Comparison of ENCODE assay signal across 21 cellular contexts in the genomic region with DNA sequence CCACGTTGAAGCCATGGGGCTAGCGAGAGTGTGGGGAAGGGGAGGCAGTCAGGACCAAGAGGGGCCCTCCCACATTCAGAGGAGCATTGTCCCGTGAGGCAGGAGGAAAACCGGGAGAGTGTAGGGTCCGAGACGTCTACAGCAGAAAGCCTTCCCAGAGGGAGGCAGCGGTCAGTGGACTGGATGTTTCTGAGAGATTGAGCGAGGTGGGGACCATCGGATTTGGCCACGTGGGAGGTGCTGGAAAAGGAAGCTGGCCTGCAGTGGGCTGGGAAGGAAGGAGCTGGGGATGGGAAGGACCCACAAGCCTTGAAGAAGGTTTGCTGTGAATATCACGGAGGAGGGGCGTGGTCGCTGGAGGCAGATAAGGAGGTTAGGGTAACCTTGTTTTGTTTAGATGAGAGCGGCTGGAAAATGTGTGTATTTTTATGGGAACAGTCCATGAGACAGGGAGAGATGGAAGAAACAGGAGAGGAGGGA. TPM values are rescaled to one million over a fixed set of nuclear protein-coding genes. Genes with fewer than 3 reads are reported as not detected.
DNase-seq lines count a peak whose midpoint lies in the region; ATAC-seq and TF ChIP-seq lines count a peak whose summit lies in the region.
"Had no signal": no experiment of that assay in that cellular context is flagged by ENCODE, and none has a peak within 500 bp of the region (broad histone marks: within the 10 kb centered on the region; RNA-seq: fewer than 3 reads in every experiment).

No MANE protein-coding gene starts in this region.

- CTCF ChIA-PET in activated CD4-positive, alpha-beta memory T cell treated with anti-CD3 and anti-CD28 coated beads, Interleukin-2, amount 10 ng/mL, durations not matched to agents 7 days and 5 days (lab: Charles Lee): interaction anchor here (1.1 to 1.4 kb wide), 2 partner anchors 26 to 39 kb away, joined by 3 to 4 read pairs; no protein-coding TSS in a partner anchor
- CTCF ChIA-PET in activated CD4-positive, alpha-beta memory T cell treated with anti-CD3 and anti-CD28 coated beads for 36 hours (lab: Charles Lee): interaction anchor here (1.5 kb wide), 1 partner anchor 27 kb away, joined by 5 read pairs; no protein-coding TSS in a partner anchor
- CTCF ChIA-PET in HEK293 (lab: Yijun Ruan, JAX): interaction anchor here (0.6 to 1.4 kb wide), 4 partner anchors 18 to 918 kb away, joined by 3 read pairs; no protein-coding TSS in a partner anchor
- CTCF ChIA-PET in WTC11 (lab: Charles Lee): interaction anchor here (1.3 kb wide), 2 partner anchors 21 to 61 kb away, joined by 3 to 5 read pairs; no protein-coding TSS in a partner anchor

- POLR2A ChIA-PET in activated CD4-positive, alpha-beta memory T cell treated with anti-CD3 and anti-CD28 coated beads, Interleukin-2, amount 10 ng/mL, durations not matched to agents 7 days and 5 days (lab: Charles Lee): interaction anchor here (0.5 to 1.5 kb wide), 3 partner anchors 27 to 1077 kb away, joined by 3 to 7 read pairs (median 3); no protein-coding TSS in a partner anchor
- POLR2A ChIA-PET in activated CD4-positive, alpha-beta memory T cell treated with anti-CD3 and anti-CD28 coated beads for 36 hours (lab: Charles Lee): no interaction called here
- POLR2A ChIA-PET in HEK293 (lab: Yijun Ruan, JAX): no interaction called here
- POLR2A ChIA-PET in WTC11 (lab: Charles Lee): no interaction called here

- no peak overlapping the region for H3K4me3 Mint-ChIP-seq in activated CD4-positive, alpha-beta memory T cell treated with anti-CD3 and anti-CD28 coated beads, Interleukin-2, amount 10 ng/mL, durations not matched to agents 7 days and 5 days
- H3K4me3 Mint-ChIP-seq in activated CD4-positive, alpha-beta memory T cell treated with anti-CD3 and anti-CD28 coated beads for 36 hours: no peak overlapping the region
- peak overlapping the region; percentile 34 for H3K4me3 Mint-ChIP-seq in activated T-helper 17 cell treated with anti-CD3 and anti-CD28 coated beads, Interleukin-2, amount 50 U/mL, for 72 hours
- H3K4me3 Mint-ChIP-seq in osteocyte (ENCODE audit: unreplicated experiment): no peak overlapping the region
- H3K4me3 Mint-ChIP-seq in WTC11: no peak overlapping the region
- H3K4me3 Mint-ChIP-seq: activated naive CD4-positive, alpha-beta T cell treated with anti-CD3 and anti-CD28 coated beads, Interleukin-2, amount 10 ng/mL, durations not matched to agents 7 days and 5 days; CD4-positive, alpha-beta T cell; memory B cell; stimulated activated memory B cell treated with anti-CD40 and anti-IgM and Interleukin-4, amounts not matched to agents 10 μg/mL and 1 μg/mL and 100 μg/mL, for 72 hours had no signal

- no peaks in the 10 kb centered on the region for H3K9me3 Mint-ChIP-seq in activated CD4-positive, alpha-beta memory T cell treated with anti-CD3 and anti-CD28 coated beads, Interleukin-2, amount 10 ng/mL, durations not matched to agents 7 days and 5 days
- H3K9me3 Mint-ChIP-seq in activated CD4-positive, alpha-beta memory T cell treated with anti-CD3 and anti-CD28 coated beads for 36 hours: no peaks in the 10 kb centered on the region
- no peaks in the 10 kb centered on the region for H3K9me3 Mint-ChIP-seq in activated T-helper 17 cell treated with anti-CD3 and anti-CD28 coated beads, Interleukin-2, amount 50 U/mL, for 72 hours
- H3K9me3 Mint-ChIP-seq in osteocyte (ENCODE audit: unreplicated experiment) (no peaks in the 10 kb centered on the region), WTC11 (no peaks in the 10 kb centered on the region)
- H3K9me3 Mint-ChIP-seq: activated naive CD4-positive, alpha-beta T cell treated with anti-CD3 and anti-CD28 coated beads, Interleukin-2, amount 10 ng/mL, durations not matched to agents 7 days and 5 days; CD4-positive, alpha-beta T cell; memory B cell; stimulated activated memory B cell treated with anti-CD40 and anti-IgM and Interleukin-4, amounts not matched to agents 10 μg/mL and 1 μg/mL and 100 μg/mL, for 72 hours had no signal

- no peaks in the 10 kb centered on the region for H3K9me3 ChIP-seq in HEK293 (ENCODE audit: control insufficient read depth, insufficient read depth, low read depth, low read length)
- H3K9me3 ChIP-seq: upper lobe of left lung had no signal

- H3K4me1 ChIP-seq in HEK293 (ENCODE audit: control insufficient read depth, insufficient read depth, low read length): peaks cover 22% of the 10 kb centered on the region
- H3K4me1 ChIP-seq: upper lobe of left lung had no signal

- TF ChIP-seq CTCF in HEK293 (tag by site-specific recombination; IDR thresholded peaks at IDR 0.05) (no peak), osteocyte (IDR thresholded peaks at IDR 0.05) (no peak), WTC11 (IDR thresholded peaks at IDR 0.05) (no peak)

- no peak overlapping the region for H3K4me3 ChIP-seq in HEK293 (ENCODE audit: low read depth, low read length)
- H3K4me3 ChIP-seq: upper lobe of left lung had no signal

- no peaks in the 10 kb centered on the region for H3K36me3 Mint-ChIP-seq in activated CD4-positive, alpha-beta memory T cell treated with anti-CD3 and anti-CD28 coated beads, Interleukin-2, amount 10 ng/mL, durations not matched to agents 7 days and 5 days (ENCODE audit: low read depth)
- H3K36me3 Mint-ChIP-seq in activated CD4-positive, alpha-beta memory T cell treated with anti-CD3 and anti-CD28 coated beads for 36 hours: no peaks in the 10 kb centered on the region
- no peaks in the 10 kb centered on the region for H3K36me3 Mint-ChIP-seq in activated T-helper 17 cell treated with anti-CD3 and anti-CD28 coated beads, Interleukin-2, amount 50 U/mL, for 72 hours (ENCODE audit: low read depth)
- H3K36me3 Mint-ChIP-seq in osteocyte (ENCODE audit: unreplicated experiment): no peaks in the 10 kb centered on the region
- no peaks in the 10 kb centered on the region for H3K36me3 Mint-ChIP-seq in WTC11
- H3K36me3 Mint-ChIP-seq: activated naive CD4-positive, alpha-beta T cell treated with anti-CD3 and anti-CD28 coated beads, Interleukin-2, amount 10 ng/mL, durations not matched to agents 7 days and 5 days; memory B cell; stimulated activated memory B cell treated with anti-CD40 and anti-IgM and Interleukin-4, amounts not matched to agents 10 μg/mL and 1 μg/mL and 100 μg/mL, for 72 hours had no signal

- no peak overlapping the region for H3K27ac ChIP-seq in HEK293 (ENCODE audit: extremely low read depth, low read depth, low read length)
- H3K27ac ChIP-seq: upper lobe of left lung had no signal

- H3K4me1 Mint-ChIP-seq in activated CD4-positive, alpha-beta memory T cell treated with anti-CD3 and anti-CD28 coated beads, Interleukin-2, amount 10 ng/mL, durations not matched to agents 7 days and 5 days: peaks cover 55% of the 10 kb centered on the region
- H3K4me1 Mint-ChIP-seq in activated CD4-positive, alpha-beta memory T cell treated with anti-CD3 and anti-CD28 coated beads for 36 hours (ENCODE audit: low read depth): peaks cover 34% of the 10 kb centered on the region
- peaks cover 32% of the 10 kb centered on the region for H3K4me1 Mint-ChIP-seq in activated T-helper 17 cell treated with anti-CD3 and anti-CD28 coated beads, Interleukin-2, amount 50 U/mL, for 72 hours
- H3K4me1 Mint-ChIP-seq in osteocyte (ENCODE audit: unreplicated experiment) (peaks cover 27% of the 10 kb centered on the region), WTC11 (peaks cover 21% of the 10 kb centered on the region)
- H3K4me1 Mint-ChIP-seq: memory B cell had no signal

- DNase-seq in activated CD4-positive, alpha-beta memory T cell treated with anti-CD3 and anti-CD28 coated beads, Interleukin-2, amount 10 ng/mL, durations not matched to agents 7 days and 5 days: no peak
- no peak for DNase-seq in activated CD4-positive, alpha-beta memory T cell treated with anti-CD3 and anti-CD28 coated beads for 36 hours
- DNase-seq in osteocyte (ENCODE audit: extremely low spot score, unreplicated experiment): no peak
- DNase-seq in WTC11 (ENCODE audit: low spot score): no peak
- DNase-seq: activated CD4-positive, CD25-positive, alpha-beta regulatory T cell; activated CD8-positive, alpha-beta memory T cell treated with anti-CD3 and anti-CD28 coated beads, Interleukin-2, amount 50 U/mL, for 4 hours; activated naive CD4-positive, alpha-beta T cell treated with anti-CD3 and anti-CD28 coated beads, Interleukin-2, amount 10 ng/mL, durations not matched to agents 7 days and 5 days; CD4-positive, alpha-beta T cell; hypothalamus; NCI-H1048; NCI-H2081; NCI-H446 treated with DMSO at 0.1 percent for 48 hours; Right ventricle myocardium superior; stimulated activated CD4-positive, alpha-beta T cell treated with anti-CD3 and anti-CD28 coated beads, Interleukin-15, amount 100 ng/mL, for 24 hours; upper lobe of left lung had no signal

- no peaks in the 10 kb centered on the region for H3K27me3 Mint-ChIP-seq in activated CD4-positive, alpha-beta memory T cell treated with anti-CD3 and anti-CD28 coated beads, Interleukin-2, amount 10 ng/mL, durations not matched to agents 7 days and 5 days
- peaks cover 15% of the 10 kb centered on the region for H3K27me3 Mint-ChIP-seq in activated CD4-positive, alpha-beta memory T cell treated with anti-CD3 and anti-CD28 coated beads for 36 hours
- no peaks in the 10 kb centered on the region for H3K27me3 Mint-ChIP-seq in activated T-helper 17 cell treated with anti-CD3 and anti-CD28 coated beads, Interleukin-2, amount 50 U/mL, for 72 hours
- H3K27me3 Mint-ChIP-seq in osteocyte (ENCODE audit: unreplicated experiment): no peaks in the 10 kb centered on the region
- H3K27me3 Mint-ChIP-seq in WTC11 (ENCODE audit: low read depth): peaks cover 8% of the 10 kb centered on the region; the same call in 1 of the 2 replicates

- H3K27ac Mint-ChIP-seq in activated CD4-positive, alpha-beta memory T cell treated with anti-CD3 and anti-CD28 coated beads, Interleukin-2, amount 10 ng/mL, durations not matched to agents 7 days and 5 days: peak overlapping the region; percentile 37
- no peak overlapping the region for H3K27ac Mint-ChIP-seq in activated CD4-positive, alpha-beta memory T cell treated with anti-CD3 and anti-CD28 coated beads for 36 hours
- peak overlapping the region; percentile 9 for H3K27ac Mint-ChIP-seq in activated T-helper 17 cell treated with anti-CD3 and anti-CD28 coated beads, Interleukin-2, amount 50 U/mL, for 72 hours
- H3K27ac Mint-ChIP-seq in osteocyte (ENCODE audit: unreplicated experiment): peak overlapping the region; percentile 42
- no peak overlapping the region for H3K27ac Mint-ChIP-seq in WTC11
- H3K27ac Mint-ChIP-seq: activated naive CD4-positive, alpha-beta T cell treated with anti-CD3 and anti-CD28 coated beads, Interleukin-2, amount 10 ng/mL, durations not matched to agents 7 days and 5 days; CD4-positive, alpha-beta T cell; memory B cell; stimulated activated memory B cell treated with anti-CD40 and anti-IgM and Interleukin-4, amounts not matched to agents 10 μg/mL and 1 μg/mL and 100 μg/mL, for 72 hours had no signal

- no peaks in the 10 kb centered on the region for H3K36me3 ChIP-seq in HEK293 (ENCODE audit: control insufficient read depth in 2 of 2, insufficient read depth in 1 of 2, low read length in 2 of 2)
- H3K36me3 ChIP-seq: upper lobe of left lung had no signal

- no peak for ATAC-seq in activated T-helper 17 cell treated with anti-CD3 and anti-CD28 coated beads, Interleukin-2, amount 50 U/mL, for 72 hours (replicated peaks)
- ATAC-seq in GM21526 (IDR thresholded peaks at IDR 0.05; ENCODE audit: low FRiP score, unreplicated experiment) (no peak), WTC11 (no peak), GM18909 (IDR thresholded peaks at IDR 0.05; ENCODE audit: poor library complexity, unreplicated experiment) (no peak)

- intact Hi-C loops in activated CD4-positive, alpha-beta memory T cell treated with anti-CD3 and anti-CD28 coated beads for 36 hours (cut with micrococcal nuclease): no loop called here

RNA-seq across cellular contexts. Expression of a gene that starts 14.2 kb away (rescaled TPM):
- total RNA-seq in activated CD4-positive, alpha-beta memory T cell treated with anti-CD3 and anti-CD28 coated beads, Interleukin-2, amount 10 ng/mL, durations not matched to agents 7 days and 5 days: 10 to 100 TPM; 10.6 to 12.5 TPM
- total RNA-seq in activated CD4-positive, alpha-beta memory T cell treated with anti-CD3 and anti-CD28 coated beads for 36 hours: 10 to 100 TPM in 1 of 2 experiments, 1 to 10 TPM in 1; 7.9 to 11.6 TPM
- total RNA-seq in activated T-helper 17 cell treated with anti-CD3 and anti-CD28 coated beads, Interleukin-2, amount 50 U/mL, for 72 hours: 10 to 100 TPM in 1 of 2 donors, 1 to 10 TPM in 1; 8.3 to 19.9 TPM
- total RNA-seq in osteocyte: 14.5 and 14.8 TPM in 2 replicates
- total RNA-seq in WTC11 (2021): 8.7 to 9.6 TPM (median 9.0 TPM) in 3 replicates

Comparison
In these comparisons a context has a peak if more than half of its experiments do, and no peak if none do; other contexts are left out.
1. H3K27ac Mint-ChIP-seq: peak in activated CD4-positive, alpha-beta memory T cell treated with anti-CD3 and anti-CD28 coated beads, Interleukin-2, amount 10 ng/mL, durations not matched to agents 7 days and 5 days (single experiment), activated T-helper 17 cell treated with anti-CD3 and anti-CD28 coated beads, Interleukin-2, amount 50 U/mL, for 72 hours (single experiment) and osteocyte (single experiment); none in activated CD4-positive, alpha-beta memory T cell treated with anti-CD3 and anti-CD28 coated beads for 36 hours (single experiment) and WTC11 (single experiment).